36 cellular contexts compared by ENCODE assay signal in genomic region chr17:60455378-60455777, GRCh38. TPM values are rescaled to one million over a fixed set of nuclear protein-coding genes. Genes with fewer than 3 reads are reported as not detected.
"Had no signal": no experiment of that assay in that cellular context is flagged by ENCODE, and none has a peak within 500 bp of the region (broad histone marks: within the 10 kb centered on the region; RNA-seq: fewer than 3 reads in every experiment).

No MANE protein-coding gene starts in this region.

- H3K9me3 Mint-ChIP-seq: activated naive CD4-positive, alpha-beta T cell treated with anti-CD3 and anti-CD28 coated beads for 36 hours; immature natural killer cell; naive thymus-derived CD8-positive, alpha-beta T cell; stimulated activated memory B cell treated with anti-CD40 and anti-IgM and Interleukin-4, amounts not matched to agents 10 μg/mL and 1 μg/mL and 100 μg/mL, for 72 hours had no signal

- H3K4me1 ChIP-seq: foreskin keratinocyte, heart left ventricle, left lung, lower lobe of right lung, pancreas, prostate gland, tibial nerve had no signal

- DNase-seq: activated CD4-positive, alpha-beta T cell treated with anti-CD3 and anti-CD28 coated beads for 48 hours; activated CD4-positive, alpha-beta T cell treated with anti-CD3 and anti-CD28 coated beads, Interleukin-2, amount 50 U/mL, for 48 hours; activated CD8-positive, alpha-beta memory T cell treated with anti-CD3 and anti-CD28 coated beads for 24 hours; activated effector memory CD4-positive, alpha-beta T cell treated with Interleukin-2 at 50 U/mL for 16 hours; activated naive CD4-positive, alpha-beta T cell treated with anti-CD3 and anti-CD28 coated beads for 36 hours; activated naive CD8-positive, alpha-beta T cell treated with anti-CD3 and anti-CD28 coated beads, Interleukin-2, amount 10 ng/mL, durations not matched to agents 7 days and 5 days; amygdala; central memory CD4-positive, alpha-beta T cell; dermis blood vessel endothelial cell; effector CD4-positive, alpha-beta T cell; foreskin keratinocyte; heart left ventricle; hypothalamus; immature natural killer cell; kidney glomerular epithelial cell; left lung; lower lobe of right lung; mesenchymal stem cell; naive thymus-derived CD8-positive, alpha-beta T cell; nucleus accumbens; pancreas; retina; small intestine; stimulated activated CD4-positive, alpha-beta T cell treated with anti-CD3 and anti-CD28 coated beads, Interleukin-1b, Interleukin-23, amount 100 ng/mL, for 48 hours; stimulated activated CD4-positive, alpha-beta T cell treated with anti-CD3 and anti-CD28 coated beads, Interleukin-4, amount 100 ng/mL, for 4 hours; stimulated activated CD8-positive, alpha-beta memory T cell treated with anti-CD3 and anti-CD28 coated beads, Interleukin-4, amount 100 ng/mL, for 48 hours; T-helper 1 cell had no signal

- H3K4me1 Mint-ChIP-seq: neural crest cell; stimulated activated memory B cell treated with anti-CD40 and anti-IgM and Interleukin-4, amounts not matched to agents 10 μg/mL and 1 μg/mL and 100 μg/mL, for 72 hours had no signal

- H3K27me3 Mint-ChIP-seq: activated naive CD8-positive, alpha-beta T cell treated with anti-CD3 and anti-CD28 coated beads, Interleukin-2, amount 10 ng/mL, durations not matched to agents 7 days and 5 days; naive thymus-derived CD8-positive, alpha-beta T cell; stimulated activated memory B cell treated with anti-CD40 and anti-IgM and Interleukin-4, amounts not matched to agents 10 μg/mL and 1 μg/mL and 100 μg/mL, for 72 hours had no signal

- H3K27me3 ChIP-seq: foreskin keratinocyte, heart left ventricle, left lung, pancreas, tibial nerve had no signal

- H3K4me3 Mint-ChIP-seq: activated naive CD4-positive, alpha-beta T cell treated with anti-CD3 and anti-CD28 coated beads for 36 hours; activated naive CD8-positive, alpha-beta T cell treated with anti-CD3 and anti-CD28 coated beads, Interleukin-2, amount 10 ng/mL, durations not matched to agents 7 days and 5 days; immature natural killer cell; naive thymus-derived CD8-positive, alpha-beta T cell; neural crest cell; stimulated activated memory B cell treated with anti-CD40 and anti-IgM and Interleukin-4, amounts not matched to agents 10 μg/mL and 1 μg/mL and 100 μg/mL, for 72 hours; T-helper 2 cell treated with Interferon-gamma antibody and Interleukin-4, amounts not matched to agents 5 μg/mL and 100 μg/mL, for 36 hours had no signal

- H3K9me3 ChIP-seq: heart left ventricle, left lung, lower lobe of right lung, pancreas, prostate gland, tibial nerve had no signal

- H3K27ac ChIP-seq: foreskin keratinocyte, heart left ventricle, left lung, lower lobe of right lung, pancreas, prostate gland, tibial nerve, VCaP had no signal

- ATAC-seq: foreskin keratinocyte; heart left ventricle; left lung; lower lobe of right lung; naive thymus-derived CD8-positive, alpha-beta T cell; pancreas; sciatic nerve; stimulated activated memory B cell treated with anti-CD40 and anti-IgM and Interleukin-4, amounts not matched to agents 10 μg/mL and 1 μg/mL and 100 μg/mL, for 72 hours had no signal

- H3K4me3 ChIP-seq: heart left ventricle, left lung, lower lobe of right lung, pancreas, prostate gland, tibial nerve had no signal

- H3K27ac Mint-ChIP-seq: activated naive CD4-positive, alpha-beta T cell treated with anti-CD3 and anti-CD28 coated beads for 36 hours; activated naive CD8-positive, alpha-beta T cell treated with anti-CD3 and anti-CD28 coated beads, Interleukin-2, amount 10 ng/mL, durations not matched to agents 7 days and 5 days; stimulated activated memory B cell treated with anti-CD40 and anti-IgM and Interleukin-4, amounts not matched to agents 10 μg/mL and 1 μg/mL and 100 μg/mL, for 72 hours; T-helper 2 cell treated with Interferon-gamma antibody and Interleukin-4, amounts not matched to agents 5 μg/mL and 100 μg/mL, for 36 hours had no signal

RNA-seq across cellular contexts. Expression of gene CHCT1, which starts 33.1 kb away (rescaled TPM):
- total RNA-seq: activated naive CD8-positive, alpha-beta T cell treated with anti-CD3 and anti-CD28 coated beads, Interleukin-2, amount 10 ng/mL, durations not matched to agents 7 days and 5 days; dermis blood vessel endothelial cell; foreskin keratinocyte; left lung; lower lobe of right lung; naive thymus-derived CD8-positive, alpha-beta T cell; neural crest cell; pancreas; sciatic nerve; temporal lobe; tibial nerve; ureter had no signal
